In the genomic region with DNA sequence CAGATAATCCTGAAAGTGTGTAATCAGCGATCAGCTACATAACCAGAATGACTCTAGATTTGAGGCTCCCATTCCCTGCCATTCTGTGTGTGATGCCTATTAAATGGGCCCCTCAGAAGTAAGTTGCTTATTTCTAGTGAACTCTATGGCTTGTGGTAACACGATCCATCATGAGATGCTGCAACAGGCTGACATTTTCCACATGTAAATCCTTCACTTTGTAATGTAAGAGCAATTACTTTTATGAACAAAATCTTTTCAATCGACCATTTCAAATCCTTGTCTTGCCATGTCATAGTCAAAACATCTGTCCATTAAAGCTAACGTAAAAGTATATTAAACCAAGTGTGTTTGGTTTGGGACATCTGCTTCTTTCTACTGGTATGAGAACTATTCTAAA, we compare ENCODE assay signal across 20 cellular contexts.
"Had no signal": no experiment of that assay in that cellular context is flagged by ENCODE, and none has a peak within 500 bp of the region (broad histone marks: within the 10 kb centered on the region; RNA-seq: fewer than 3 reads in every experiment).

No MANE protein-coding gene starts in this region.

- H3K4me1 ChIP-seq: foreskin keratinocyte, left lung, prostate gland, upper lobe of left lung had no signal

- H3K27ac Mint-ChIP-seq: activated CD8-positive, alpha-beta T cell treated with anti-CD3 and anti-CD28 coated beads, Interleukin-2, amount 10 ng/mL, durations not matched to agents 7 days and 5 days; activated naive CD4-positive, alpha-beta T cell treated with anti-CD3 and anti-CD28 coated beads, Interleukin-2, amount 50 U/mL, for 24 hours; effector memory CD8-positive, alpha-beta T cell; natural killer cell treated with Interleukin-12 subunit alpha and Interleukin-12 subunit beta and Interleukin-15 and Interleukin-18, amount 100 ng/mL, for 72 hours had no signal

- H3K36me3 ChIP-seq: left lung, ovary, prostate gland, upper lobe of left lung had no signal

- H3K4me1 Mint-ChIP-seq: activated naive CD4-positive, alpha-beta T cell treated with anti-CD3 and anti-CD28 coated beads, Interleukin-2, amount 50 U/mL, for 24 hours had no signal

- H3K27me3 ChIP-seq: foreskin keratinocyte, left lung, ovary, upper lobe of left lung had no signal

- H3K27me3 Mint-ChIP-seq: activated naive CD4-positive, alpha-beta T cell treated with anti-CD3 and anti-CD28 coated beads, Interleukin-2, amount 50 U/mL, for 24 hours; effector memory CD8-positive, alpha-beta T cell had no signal

- ATAC-seq: activated CD8-positive, alpha-beta T cell treated with anti-CD3 and anti-CD28 coated beads, Interleukin-2, amount 10 ng/mL, durations not matched to agents 7 days and 5 days; effector memory CD8-positive, alpha-beta T cell; esophagus mucosa; foreskin keratinocyte; left lung; natural killer cell treated with Interleukin-12 subunit alpha and Interleukin-12 subunit beta and Interleukin-15 and Interleukin-18, amount 100 ng/mL, for 72 hours had no signal

- H3K4me3 Mint-ChIP-seq: activated CD8-positive, alpha-beta T cell treated with anti-CD3 and anti-CD28 coated beads, Interleukin-2, amount 10 ng/mL, durations not matched to agents 7 days and 5 days; activated naive CD4-positive, alpha-beta T cell treated with anti-CD3 and anti-CD28 coated beads, Interleukin-2, amount 50 U/mL, for 24 hours; effector memory CD8-positive, alpha-beta T cell; natural killer cell treated with Interleukin-12 subunit alpha and Interleukin-12 subunit beta and Interleukin-15 and Interleukin-18, amount 100 ng/mL, for 72 hours had no signal

- H3K9me3 Mint-ChIP-seq: effector memory CD8-positive, alpha-beta T cell; natural killer cell treated with Interleukin-12 subunit alpha and Interleukin-12 subunit beta and Interleukin-15 and Interleukin-18, amount 100 ng/mL, for 72 hours had no signal

- H3K4me3 ChIP-seq: dorsolateral prefrontal cortex, left lung, ovary, prostate gland, upper lobe of left lung had no signal

- H3K9me3 ChIP-seq: prostate gland, upper lobe of left lung had no signal

- DNase-seq: activated CD4-positive, alpha-beta T cell treated with anti-CD3 and anti-CD28 coated beads for 1 hour; activated CD4-positive, alpha-beta T cell treated with anti-CD3 and anti-CD28 coated beads, Interleukin-2, amount 50 U/mL, for 1 hour; activated CD8-positive, alpha-beta T cell treated with anti-CD3 and anti-CD28 coated beads, Interleukin-2, amount 10 ng/mL, durations not matched to agents 7 days and 5 days; activated gamma-delta T cell treated with Interleukin-2 at 50 U/mL for 16 hours; activated T-cell treated with anti-CD3 and anti-CD28 coated beads, Interleukin-2, amount 50 U/mL, for 1 hour; central memory CD4-positive, alpha-beta T cell; dorsolateral prefrontal cortex; effector memory CD8-positive, alpha-beta T cell; foreskin keratinocyte; left lung; midbrain; ovary; stimulated activated CD4-positive, alpha-beta T cell treated with anti-CD3 and anti-CD28 coated beads, Interleukin-4, amount 100 ng/mL, for 24 hours; stimulated activated naive CD4-positive, alpha-beta T cell treated with Interleukin-2 at 50 U/mL for 16 hours; T-helper 9 cell; upper lobe of left lung had no signal
